ENCODE assay signal across 1 cellular context in genomic region chr22:46935506-46936377, GRCh38.
A peak's percentile ranks its signal among the peaks of the same experiment; 100 is the strongest.
TF ChIP-seq lines count a peak whose summit lies in the region.

No MANE protein-coding gene starts in this region.

TF ChIP-seq in HepG2, 621 proteins besides CTCF, POLR2A, EP300 and RAD21 (continued from another document and continues in another):
- TF ChIP-seq RNF2 (conservative IDR thresholded peaks at IDR 0.05; ENCODE audit: low read depth), result peak; percentile 74; the same call in 1 of the 2 replicates
- TF ChIP-seq FOXO1 (CRISPR knock-in tag; IDR thresholded peaks at IDR 0.05), result peak; percentile 85
- no peak for TF ChIP-seq NCOA1 (CRISPR knock-in tag; IDR thresholded peaks at IDR 0.05)
- 0 out of 2 replicates have a peak, but pooled peaks have one; percentile 57 for TF ChIP-seq HNRNPL (IDR thresholded peaks at IDR 0.05; ENCODE audit: low read depth, low read length)
- peak; percentile 59; the same call in 1 of the 2 replicates for TF ChIP-seq STAT6 (CRISPR knock-in tag; IDR thresholded peaks at IDR 0.05; ENCODE audit: borderline replicate concordance)
- TF ChIP-seq ZKSCAN5 (CRISPR knock-in tag; IDR thresholded peaks at IDR 0.05), result no peak
- peak; percentile 22; the same call in 1 of the 2 replicates for TF ChIP-seq ZFP37 (CRISPR knock-in tag; IDR thresholded peaks at IDR 0.05; ENCODE audit: borderline replicate concordance)
- TF ChIP-seq PRDM15 (CRISPR knock-in tag; IDR thresholded peaks at IDR 0.05), result no peak
- no peak for TF ChIP-seq GTF3A (CRISPR knock-in tag; conservative IDR thresholded peaks at IDR 0.05)
- peak; percentile 89; the same call in 1 of the 2 replicates for TF ChIP-seq ZBTB4 (CRISPR knock-in tag; IDR thresholded peaks at IDR 0.05; ENCODE audit: borderline replicate concordance)
- TF ChIP-seq FOXA3 (CRISPR knock-in tag; IDR thresholded peaks at IDR 0.05), result peak; percentile 75
- peak; percentile 80 for TF ChIP-seq TCF7 (IDR thresholded peaks at IDR 0.05; ENCODE audit: low read depth)
- no peak for TF ChIP-seq SNRNP70 (IDR thresholded peaks at IDR 0.05; ENCODE audit: low read depth, low read length)
- TF ChIP-seq ZNF460 (CRISPR knock-in tag; IDR thresholded peaks at IDR 0.05; ENCODE audit: borderline replicate concordance), result peak; percentile 32; the same call in 1 of the 2 replicates
- no peak for TF ChIP-seq ZNF142 (CRISPR knock-in tag; IDR thresholded peaks at IDR 0.05)
- 0 out of 2 replicates have a peak, but pooled peaks have one; percentile 60 for TF ChIP-seq ZBTB46 (CRISPR knock-in tag; IDR thresholded peaks at IDR 0.05; ENCODE audit: borderline replicate concordance)
- peak; percentile 81 for TF ChIP-seq DMAP1 (CRISPR knock-in tag; IDR thresholded peaks at IDR 0.05)
- TF ChIP-seq ZNF136 (CRISPR knock-in tag; IDR thresholded peaks at IDR 0.05; ENCODE audit: low read depth), result no peak
- no peak for TF ChIP-seq GATA4 (IDR thresholded peaks at IDR 0.05; ENCODE audit: borderline replicate concordance, low read depth)
- TF ChIP-seq MBD4 (IDR thresholded peaks at IDR 0.05; ENCODE audit: borderline replicate concordance, low read length), result no peak
- TF ChIP-seq MXD4 (CRISPR knock-in tag; IDR thresholded peaks at IDR 0.05), result peak; percentile 41; the same call in 1 of the 2 replicates
- peak; percentile 95 for TF ChIP-seq HOXA5 (CRISPR knock-in tag; IDR thresholded peaks at IDR 0.05)
- peak; percentile 50; the same call in 1 of the 2 replicates for TF ChIP-seq ZBTB7A (CRISPR knock-in tag; IDR thresholded peaks at IDR 0.05)
- TF ChIP-seq ZNF432 (CRISPR knock-in tag; IDR thresholded peaks at IDR 0.05; ENCODE audit: borderline replicate concordance), result no peak
- peak; percentile 77 for TF ChIP-seq ZFY (CRISPR knock-in tag; IDR thresholded peaks at IDR 0.05)
- TF ChIP-seq PRDM10 (CRISPR knock-in tag; IDR thresholded peaks at IDR 0.05; ENCODE audit: low read depth), result 0 out of 2 replicates have a peak, but pooled peaks have one; percentile 16
- TF ChIP-seq HOXA3 (CRISPR knock-in tag; IDR thresholded peaks at IDR 0.05), result peak; percentile 75
- peak; percentile 78 for TF ChIP-seq ZNF746 (CRISPR knock-in tag; IDR thresholded peaks at IDR 0.05)
- peak; percentile 14 for TF ChIP-seq JARID2 (CRISPR knock-in tag; IDR thresholded peaks at IDR 0.05; ENCODE audit: insufficient replicate concordance)
- no peak for TF ChIP-seq CENPT (CRISPR knock-in tag; IDR thresholded peaks at IDR 0.05; ENCODE audit: low read depth)
- no peak for TF ChIP-seq DBP (CRISPR knock-in tag; IDR thresholded peaks at IDR 0.05; ENCODE audit: not compliant biosample characterization)
